In genomic region chr20:44392776-44393607, GRCh38 we compare ENCODE assay signal across 1 cellular context.
TF ChIP-seq lines count a peak whose summit lies in the region.

No MANE protein-coding gene starts in this region.

TF ChIP-seq in HepG2, 621 proteins besides CTCF, POLR2A, EP300 and RAD21 (continued from another document and continues in another):
- TF ChIP-seq ZNF292 (CRISPR knock-in tag; IDR thresholded peaks at IDR 0.05; ENCODE audit: borderline replicate concordance, low read depth) (peak; percentile 61; the same call in 1 of the 2 replicates), ZKSCAN8 (CRISPR knock-in tag; IDR thresholded peaks at IDR 0.05; ENCODE audit: borderline replicate concordance) (no peak), SRF (IDR thresholded peaks at IDR 0.05; ENCODE audit: low read depth, low read length) (no peak), ZSCAN29 (CRISPR knock-in tag; conservative IDR thresholded peaks at IDR 0.05) (peak; percentile 21; the same call in 1 of the 2 replicates), ZKSCAN5 (CRISPR knock-in tag; IDR thresholded peaks at IDR 0.05) (no peak), EEA1 (CRISPR knock-in tag; IDR thresholded peaks at IDR 0.05; ENCODE audit: borderline replicate concordance) (peak; percentile 84), ZNF772 (CRISPR knock-in tag; IDR thresholded peaks at IDR 0.05) (peak; percentile 62; the same call in 1 of the 2 replicates), WIZ (CRISPR knock-in tag; IDR thresholded peaks at IDR 0.05) (peak; percentile 95), CC2D1A (CRISPR knock-in tag; IDR thresholded peaks at IDR 0.05) (no peak), TAF1 (CRISPR knock-in tag; IDR thresholded peaks at IDR 0.05) (peak; percentile 68; the same call in 1 of the 2 replicates), ADNP (CRISPR knock-in tag; IDR thresholded peaks at IDR 0.05) (peak; percentile 42; the same call in 1 of the 2 replicates), ZSCAN25 (CRISPR knock-in tag; IDR thresholded peaks at IDR 0.05) (peak; percentile 51), MBNL3 (CRISPR knock-in tag; conservative IDR thresholded peaks at IDR 0.05) (no peak), ZNF75D (CRISPR knock-in tag; IDR thresholded peaks at IDR 0.05; ENCODE audit: borderline replicate concordance) (no peak), RFX5 (IDR thresholded peaks at IDR 0.05; ENCODE audit: low read depth, low read length) (no peak), ZNF207 (IDR thresholded peaks at IDR 0.05; ENCODE audit: borderline replicate concordance) (no peak), NAIF1 (CRISPR knock-in tag; IDR thresholded peaks at IDR 0.05; ENCODE audit: borderline replicate concordance) (no peak), KAT7 (CRISPR knock-in tag; IDR thresholded peaks at IDR 0.05; ENCODE audit: borderline replicate concordance) (peak; percentile 73), FOXP4 (CRISPR knock-in tag; IDR thresholded peaks at IDR 0.05) (peak; percentile 98), ZNF260 (CRISPR knock-in tag; IDR thresholded peaks at IDR 0.05; ENCODE audit: borderline replicate concordance, low read depth) (no peak), PPARG (CRISPR knock-in tag; conservative IDR thresholded peaks at IDR 0.05) (peak; percentile 78), MED13 (CRISPR knock-in tag; IDR thresholded peaks at IDR 0.05) (no peak; the same call in 1 of the 2 replicates), ZFP90 (CRISPR knock-in tag; IDR thresholded peaks at IDR 0.05; ENCODE audit: borderline replicate concordance) (peak; percentile 98), KLF9 (CRISPR knock-in tag; IDR thresholded peaks at IDR 0.05; ENCODE audit: low read depth) (no peak), NR1H2 (CRISPR knock-in tag; IDR thresholded peaks at IDR 0.05; ENCODE audit: borderline replicate concordance, low read depth) (no peak; the same call in 1 of the 2 replicates), ZFP36 (IDR thresholded peaks at IDR 0.05; ENCODE audit: borderline replicate concordance, low read depth, low read length, partially characterized antibody) (no peak), UBTF (CRISPR knock-in tag; IDR thresholded peaks at IDR 0.05) (no peak; the same call in 1 of the 2 replicates), ZNF605 (CRISPR knock-in tag; IDR thresholded peaks at IDR 0.05) (no peak), NCOA2 (CRISPR knock-in tag; IDR thresholded peaks at IDR 0.05) (peak; percentile 52; the same call in 1 of the 2 replicates), ZNF530 (CRISPR knock-in tag; IDR thresholded peaks at IDR 0.05; ENCODE audit: low read depth) (no peak), ZNF609 (CRISPR knock-in tag; IDR thresholded peaks at IDR 0.05; ENCODE audit: borderline replicate concordance) (0 out of 2 replicates have a peak, but pooled peaks have one; percentile 1), CHD2 (IDR thresholded peaks at IDR 0.05; ENCODE audit: low read depth, low read length) (no peak), THAP9 (CRISPR knock-in tag; IDR thresholded peaks at IDR 0.05; ENCODE audit: borderline replicate concordance) (no peak; the same call in 1 of the 2 replicates), ZBTB38 (CRISPR knock-in tag; IDR thresholded peaks at IDR 0.05) (peak; percentile 93; the same call in 1 of the 2 replicates), ZNF781 (CRISPR knock-in tag; IDR thresholded peaks at IDR 0.05; ENCODE audit: borderline replicate concordance, not compliant biosample characterization) (no peak), ZBTB8A (CRISPR knock-in tag; IDR thresholded peaks at IDR 0.05; ENCODE audit: borderline replicate concordance, low read depth) (no peak), ZNF674 (CRISPR knock-in tag; IDR thresholded peaks at IDR 0.05; ENCODE audit: low read depth) (no peak), SMYD3 (CRISPR knock-in tag; IDR thresholded peaks at IDR 0.05) (no peak), ZNF598 (CRISPR knock-in tag; IDR thresholded peaks at IDR 0.05; ENCODE audit: borderline replicate concordance) (no peak), KDM3A (CRISPR knock-in tag; IDR thresholded peaks at IDR 0.05; ENCODE audit: low read depth) (no peak), ARHGAP35 (CRISPR knock-in tag; IDR thresholded peaks at IDR 0.05; ENCODE audit: borderline replicate concordance) (peak; percentile 50), FOSL1 (CRISPR knock-in tag; IDR thresholded peaks at IDR 0.05; ENCODE audit: borderline replicate concordance) (no peak), CREM (IDR thresholded peaks at IDR 0.05) (no peak), CREM (CRISPR knock-in tag; IDR thresholded peaks at IDR 0.05) (no peak)
- TF ChIP-seq, protein P1, sequence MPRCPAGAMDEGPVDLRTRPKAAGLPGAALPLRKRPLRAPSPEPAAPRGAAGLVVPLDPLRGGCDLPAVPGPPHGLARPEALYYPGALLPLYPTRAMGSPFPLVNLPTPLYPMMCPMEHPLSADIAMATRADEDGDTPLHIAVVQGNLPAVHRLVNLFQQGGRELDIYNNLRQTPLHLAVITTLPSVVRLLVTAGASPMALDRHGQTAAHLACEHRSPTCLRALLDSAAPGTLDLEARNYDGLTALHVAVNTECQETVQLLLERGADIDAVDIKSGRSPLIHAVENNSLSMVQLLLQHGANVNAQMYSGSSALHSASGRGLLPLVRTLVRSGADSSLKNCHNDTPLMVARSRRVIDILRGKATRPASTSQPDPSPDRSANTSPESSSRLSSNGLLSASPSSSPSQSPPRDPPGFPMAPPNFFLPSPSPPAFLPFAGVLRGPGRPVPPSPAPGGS (CRISPR knock-in tag; IDR thresholded peaks at IDR 0.05) = peak; percentile 70
- TF ChIP-seq, protein P2, sequence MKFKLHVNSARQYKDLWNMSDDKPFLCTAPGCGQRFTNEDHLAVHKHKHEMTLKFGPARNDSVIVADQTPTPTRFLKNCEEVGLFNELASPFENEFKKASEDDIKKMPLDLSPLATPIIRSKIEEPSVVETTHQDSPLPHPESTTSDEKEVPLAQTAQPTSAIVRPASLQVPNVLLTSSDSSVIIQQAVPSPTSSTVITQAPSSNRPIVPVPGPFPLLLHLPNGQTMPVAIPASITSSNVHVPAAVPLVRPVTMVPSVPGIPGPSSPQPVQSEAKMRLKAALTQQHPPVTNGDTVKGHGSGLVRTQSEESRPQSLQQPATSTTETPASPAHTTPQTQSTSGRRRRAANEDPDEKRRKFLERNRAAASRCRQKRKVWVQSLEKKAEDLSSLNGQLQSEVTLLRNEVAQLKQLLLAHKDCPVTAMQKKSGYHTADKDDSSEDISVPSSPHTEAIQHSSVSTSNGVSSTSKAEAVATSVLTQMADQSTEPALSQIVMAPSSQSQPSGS (CRISPR knock-in tag; IDR thresholded peaks at IDR 0.05) = no peak; the same call in 1 of the 2 replicates
- TF ChIP-seq, protein P3, sequence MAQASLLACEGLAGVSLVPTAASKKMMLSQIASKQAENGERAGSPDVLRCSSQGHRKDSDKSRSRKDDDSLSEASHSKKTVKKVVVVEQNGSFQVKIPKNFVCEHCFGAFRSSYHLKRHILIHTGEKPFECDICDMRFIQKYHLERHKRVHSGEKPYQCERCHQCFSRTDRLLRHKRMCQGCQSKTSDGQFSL (CRISPR knock-in tag; IDR thresholded peaks at IDR 0.05) = 0 out of 2 replicates have a peak, but pooled peaks have one; percentile 71
- TF ChIP-seq, protein P4, sequence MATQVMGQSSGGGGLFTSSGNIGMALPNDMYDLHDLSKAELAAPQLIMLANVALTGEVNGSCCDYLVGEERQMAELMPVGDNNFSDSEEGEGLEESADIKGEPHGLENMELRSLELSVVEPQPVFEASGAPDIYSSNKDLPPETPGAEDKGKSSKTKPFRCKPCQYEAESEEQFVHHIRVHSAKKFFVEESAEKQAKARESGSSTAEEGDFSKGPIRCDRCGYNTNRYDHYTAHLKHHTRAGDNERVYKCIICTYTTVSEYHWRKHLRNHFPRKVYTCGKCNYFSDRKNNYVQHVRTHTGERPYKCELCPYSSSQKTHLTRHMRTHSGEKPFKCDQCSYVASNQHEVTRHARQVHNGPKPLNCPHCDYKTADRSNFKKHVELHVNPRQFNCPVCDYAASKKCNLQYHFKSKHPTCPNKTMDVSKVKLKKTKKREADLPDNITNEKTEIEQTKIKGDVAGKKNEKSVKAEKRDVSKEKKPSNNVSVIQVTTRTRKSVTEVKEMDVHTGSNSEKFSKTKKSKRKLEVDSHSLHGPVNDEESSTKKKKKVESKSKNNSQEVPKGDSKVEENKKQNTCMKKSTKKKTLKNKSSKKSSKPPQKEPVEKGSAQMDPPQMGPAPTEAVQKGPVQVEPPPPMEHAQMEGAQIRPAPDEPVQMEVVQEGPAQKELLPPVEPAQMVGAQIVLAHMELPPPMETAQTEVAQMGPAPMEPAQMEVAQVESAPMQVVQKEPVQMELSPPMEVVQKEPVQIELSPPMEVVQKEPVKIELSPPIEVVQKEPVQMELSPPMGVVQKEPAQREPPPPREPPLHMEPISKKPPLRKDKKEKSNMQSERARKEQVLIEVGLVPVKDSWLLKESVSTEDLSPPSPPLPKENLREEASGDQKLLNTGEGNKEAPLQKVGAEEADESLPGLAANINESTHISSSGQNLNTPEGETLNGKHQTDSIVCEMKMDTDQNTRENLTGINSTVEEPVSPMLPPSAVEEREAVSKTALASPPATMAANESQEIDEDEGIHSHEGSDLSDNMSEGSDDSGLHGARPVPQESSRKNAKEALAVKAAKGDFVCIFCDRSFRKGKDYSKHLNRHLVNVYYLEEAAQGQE (IDR thresholded peaks at IDR 0.05; ENCODE audit: borderline replicate concordance in 1 of 2, low read depth in 1 of 2, low read length in 2 of 2) = peak in 1 of 2 experiments; percentile 35; a peak in 1 of 4 replicates
